Comparison of ENCODE assay signal across 17 cellular contexts in genomic region chr1:87834941-87835340, GRCh38.
"Had no signal": no experiment of that assay in that cellular context is flagged by ENCODE, and none has a peak within 500 bp of the region (broad histone marks: within the 10 kb centered on the region; RNA-seq: fewer than 3 reads in every experiment).

No MANE protein-coding gene starts in this region.

- H3K4me2 ChIP-seq: hepatocyte had no signal

- H3K9me3 ChIP-seq: tibial nerve had no signal

- DNase-seq: activated CD4-positive, alpha-beta T cell treated with anti-CD3 and anti-CD28 coated beads, Interleukin-2, amount 50 U/mL, for 48 hours; activated naive CD4-positive, alpha-beta T cell treated with Interleukin-2 at 50 U/mL for 16 hours; activated naive CD8-positive, alpha-beta T cell treated with anti-CD3 and anti-CD28 coated beads, Interleukin-2, amount 50 U/mL, for 24 hours; aorta; dermis blood vessel endothelial cell; effector memory CD8-positive, alpha-beta T cell; left ventricle myocardium superior; mesenchymal stem cell; occipital lobe; right cardiac atrium; stimulated activated CD4-positive, alpha-beta T cell treated with anti-CD3 and anti-CD28 coated beads, Interleukin-4, amount 100 ng/mL, for 24 hours; stimulated activated naive CD4-positive, alpha-beta T cell; WERI-Rb-1 had no signal

- H3K36me3 ChIP-seq: tibial nerve, WERI-Rb-1 had no signal

- H3K4me3 ChIP-seq: hepatocyte, skin epidermis, tibial nerve had no signal

- H2AFZ ChIP-seq: hepatocyte had no signal

- ATAC-seq: activated naive CD8-positive, alpha-beta T cell treated with anti-CD3 and anti-CD28 coated beads, Interleukin-2, amount 50 U/mL, for 24 hours; activated T-helper 17 cell treated with anti-CD3 and anti-CD28 coated beads, Interleukin-2, amount 50 U/mL, for 72 hours; effector memory CD8-positive, alpha-beta T cell; left ventricle myocardium superior; right cardiac atrium had no signal

- H3K27me3 ChIP-seq: hepatocyte, tibial nerve had no signal

- H3K27ac ChIP-seq: hepatocyte, skin epidermis, tibial nerve, WERI-Rb-1 had no signal

- H3K79me2 ChIP-seq: hepatocyte had no signal
